In the genomic region with DNA sequence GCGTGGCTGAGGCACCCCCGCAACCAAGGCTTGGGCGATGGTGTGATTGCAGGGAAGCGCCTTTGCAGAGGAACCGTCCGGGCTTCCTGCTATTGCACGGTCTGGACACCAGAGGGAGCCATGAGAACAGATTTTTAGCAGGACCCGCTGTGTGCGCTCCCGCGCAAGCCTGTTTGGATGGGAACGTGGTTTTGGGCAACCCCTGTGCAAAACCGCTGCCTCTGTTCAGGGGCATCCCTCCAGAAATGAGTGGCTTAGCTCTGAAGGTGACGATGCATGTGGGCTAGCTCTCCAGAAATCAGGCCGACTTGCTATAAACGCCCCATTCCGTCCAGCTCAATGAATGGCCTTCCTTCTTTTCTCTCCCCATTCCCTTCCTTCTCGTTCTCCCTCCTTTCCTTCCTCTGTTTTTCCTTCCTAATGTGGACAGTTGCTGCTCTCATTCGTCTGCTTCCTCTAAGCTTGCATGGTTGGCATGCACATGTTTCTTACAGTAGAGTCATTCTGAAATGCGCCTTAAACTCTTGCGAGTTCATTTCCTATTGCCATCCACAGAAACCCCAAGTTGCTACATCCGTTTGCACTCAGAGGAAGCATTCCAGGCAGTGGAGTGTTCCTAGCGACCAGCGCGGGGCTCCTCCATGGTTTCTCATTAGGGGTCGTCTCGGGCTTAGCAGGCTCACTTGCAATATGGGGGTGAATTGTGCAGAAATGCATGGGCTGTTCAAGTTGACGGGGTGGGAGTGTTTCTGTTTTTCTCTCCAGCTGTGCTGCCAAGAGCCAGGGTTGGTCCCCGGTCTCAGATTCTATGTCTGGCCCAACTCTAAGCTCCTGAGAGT, we compare ENCODE assay signal across 8 cellular contexts.
DNase-seq lines count a peak whose midpoint lies in the region; ATAC-seq and TF ChIP-seq lines count a peak whose summit lies in the region.

No MANE protein-coding gene starts in this region.

- peak overlapping the region; percentile 58 for H3K4me3 Mint-ChIP-seq in activated CD4-positive, alpha-beta T cell treated with anti-CD3 and anti-CD28 coated beads, Interleukin-2, amount 10 ng/mL, durations not matched to agents 24 days and 14 days

- peak; percentile 78 for ATAC-seq in HG02610 (IDR thresholded peaks at IDR 0.05; ENCODE audit: unreplicated experiment)

- H3K36me3 Mint-ChIP-seq in activated CD4-positive, alpha-beta T cell treated with anti-CD3 and anti-CD28 coated beads, Interleukin-2, amount 10 ng/mL, durations not matched to agents 24 days and 14 days (ENCODE audit: low read depth), result no peaks in the 10 kb centered on the region

- peaks cover 5% of the 10 kb centered on the region for H3K4me1 Mint-ChIP-seq in activated CD4-positive, alpha-beta T cell treated with anti-CD3 and anti-CD28 coated beads, Interleukin-2, amount 10 ng/mL, durations not matched to agents 24 days and 14 days

- H3K4me3 ChIP-seq in lower leg skin (ENCODE audit: low read depth, poor library complexity, severe bottlenecking), result no peak overlapping the region

- peaks cover 3% of the 10 kb centered on the region for H3K27me3 Mint-ChIP-seq in activated CD4-positive, alpha-beta T cell treated with anti-CD3 and anti-CD28 coated beads, Interleukin-2, amount 10 ng/mL, durations not matched to agents 24 days and 14 days

- 6 to 10% methylated on average over 28 to 29 of the region's 29 CpGs for WGBS in lower leg skin, 2 donors

- TF ChIP-seq CTCF in lower leg skin (IDR thresholded peaks at IDR 0.05), result no peak

- TF ChIP-seq POLR2A in lower leg skin (IDR thresholded peaks at IDR 0.05), result no peak

- H3K27ac Mint-ChIP-seq in activated CD4-positive, alpha-beta T cell treated with anti-CD3 and anti-CD28 coated beads, Interleukin-2, amount 10 ng/mL, durations not matched to agents 24 days and 14 days, result no peak overlapping the region

- DNase-seq in GM04504 (ENCODE audit: low read depth) (peak; percentile 26), NCI-H2196 (lab: John Stamatoyannopoulos, UW; ENCODE audit: unreplicated experiment) (peak; percentile 63), dermis blood vessel endothelial cell (peak; percentile 56), lower leg skin (ENCODE audit: low spot score in 2 of 2) (peak; percentile 53 to 92), NCI-H128 (lab: John Stamatoyannopoulos, UW; ENCODE audit: unreplicated experiment) (no peak)
- peak; percentile 88 for DNase-seq in activated CD4-positive, alpha-beta T cell treated with anti-CD3 and anti-CD28 coated beads, Interleukin-2, amount 10 ng/mL, durations not matched to agents 24 days and 14 days
- peak; percentile 38 to 39 for DNase-seq in stimulated activated CD4-positive, alpha-beta T cell treated with anti-CD3 and anti-CD28 coated beads, Interleukin-4, amount 100 ng/mL, for 48 hours (ENCODE audit: low read depth in 2 of 2)

- no peaks in the 10 kb centered on the region for H3K9me3 Mint-ChIP-seq in activated CD4-positive, alpha-beta T cell treated with anti-CD3 and anti-CD28 coated beads, Interleukin-2, amount 10 ng/mL, durations not matched to agents 24 days and 14 days

- intact Hi-C loops in activated CD4-positive, alpha-beta T cell treated with anti-CD3 and anti-CD28 coated beads, Interleukin-2, amount 10 ng/mL, durations not matched to agents 24 days and 14 days (cut with micrococcal nuclease), result loop anchor here (1.0 kb wide), 1 partner anchor 904 kb away; no protein-coding TSS in a partner anchor
- intact Hi-C loops in lower leg skin (cut with DNase I; ENCODE audit: low total_unique reads), result no loop called here
